ENCODE assay signal across 11 cellular contexts in the genomic region with DNA sequence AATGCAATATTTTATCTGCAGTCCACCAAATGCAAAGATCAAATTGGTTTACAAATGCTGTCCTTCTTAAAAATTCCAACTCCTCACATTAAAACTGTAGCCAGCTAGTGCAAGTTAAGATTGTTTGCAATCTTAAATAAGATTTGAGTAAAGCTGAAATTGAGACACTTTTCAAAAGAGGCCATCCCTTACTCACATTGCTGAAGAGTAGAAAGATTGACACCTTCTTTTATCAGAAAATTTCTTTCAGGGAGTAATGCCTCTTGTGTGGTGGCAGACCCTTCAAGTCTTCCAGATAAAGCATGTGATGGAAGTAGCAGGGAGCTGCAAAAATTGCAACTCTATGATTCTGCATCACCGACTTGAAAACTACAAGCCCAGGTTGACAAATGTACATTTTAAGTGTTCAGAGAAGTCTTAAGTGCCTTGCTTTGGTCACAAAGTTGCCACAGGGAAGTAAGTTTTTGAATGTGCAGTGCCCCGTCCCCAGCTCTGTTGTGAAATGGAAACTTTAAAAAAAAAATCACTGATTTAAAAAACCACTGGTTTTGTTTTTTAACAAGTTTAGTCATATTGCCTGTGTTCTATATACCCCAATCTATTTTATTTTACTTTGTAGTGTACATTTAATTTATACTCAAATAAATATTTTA. TPM values are rescaled to one million over a fixed set of nuclear protein-coding genes. Genes with fewer than 3 reads are reported as not detected.
DNase-seq lines count a peak whose midpoint lies in the region; ATAC-seq lines count a peak whose summit lies in the region.
"Had no signal": no experiment of that assay in that cellular context is flagged by ENCODE, and none has a peak within 500 bp of the region (broad histone marks: within the 10 kb centered on the region; RNA-seq: fewer than 3 reads in every experiment).

No MANE protein-coding gene starts in this region.

- peaks cover 4% of the 10 kb centered on the region for H3K36me3 Mint-ChIP-seq in activated T-helper 1 cell treated with anti-CD3 and anti-CD28 coated beads, Interleukin-12 subunit alpha, Interleukin-12 subunit beta, Interleukin-2, Interleukin-4 antibody, amounts not matched to agents 30 ng/mL and 10 ng/mL and 1 ng/mL, durations not matched to agents 14 hours and 24 hours and 36 hours (ENCODE audit: low read depth)
- H3K36me3 Mint-ChIP-seq: CD4-positive, CD25-positive, alpha-beta regulatory T cell had no signal

- ATAC-seq in GM19467 (IDR thresholded peaks at IDR 0.05; ENCODE audit: unreplicated experiment) (peak; percentile 29), HG03439 (IDR thresholded peaks at IDR 0.05; ENCODE audit: unreplicated experiment) (peak; percentile 34)
- ATAC-seq: activated T-cell treated with anti-CD3 and anti-CD28 coated beads, Interleukin-2, amount 50 U/mL, for 4 hours had no signal

- H3K27me3 Mint-ChIP-seq in activated T-helper 1 cell treated with anti-CD3 and anti-CD28 coated beads, Interleukin-12 subunit alpha, Interleukin-12 subunit beta, Interleukin-2, Interleukin-4 antibody, amounts not matched to agents 30 ng/mL and 10 ng/mL and 1 ng/mL, durations not matched to agents 14 hours and 24 hours and 36 hours (ENCODE audit: insufficient read depth), result peaks cover 5% of the 10 kb centered on the region

- H3K9me3 Mint-ChIP-seq in activated T-helper 1 cell treated with anti-CD3 and anti-CD28 coated beads, Interleukin-12 subunit alpha, Interleukin-12 subunit beta, Interleukin-2, Interleukin-4 antibody, amounts not matched to agents 30 ng/mL and 10 ng/mL and 1 ng/mL, durations not matched to agents 14 hours and 24 hours and 36 hours, result no peaks in the 10 kb centered on the region
- H3K9me3 Mint-ChIP-seq: activated T-cell treated with anti-CD3 and anti-CD28 coated beads, Interleukin-2, amount 50 U/mL, for 4 hours had no signal

- H3K4me1 Mint-ChIP-seq in activated T-helper 1 cell treated with anti-CD3 and anti-CD28 coated beads, Interleukin-12 subunit alpha, Interleukin-12 subunit beta, Interleukin-2, Interleukin-4 antibody, amounts not matched to agents 30 ng/mL and 10 ng/mL and 1 ng/mL, durations not matched to agents 14 hours and 24 hours and 36 hours (ENCODE audit: low read depth), result peaks cover 13% of the 10 kb centered on the region

- H3K4me3 Mint-ChIP-seq in activated T-helper 1 cell treated with anti-CD3 and anti-CD28 coated beads, Interleukin-12 subunit alpha, Interleukin-12 subunit beta, Interleukin-2, Interleukin-4 antibody, amounts not matched to agents 30 ng/mL and 10 ng/mL and 1 ng/mL, durations not matched to agents 14 hours and 24 hours and 36 hours, result peak overlapping the region; percentile 1
- H3K4me3 Mint-ChIP-seq: activated T-cell treated with anti-CD3 and anti-CD28 coated beads, Interleukin-2, amount 50 U/mL, for 4 hours had no signal

- intact Hi-C loops in activated T-helper 1 cell treated with anti-CD3 and anti-CD28 coated beads, Interleukin-12 subunit alpha, Interleukin-12 subunit beta, Interleukin-2, Interleukin-4 antibody, amounts not matched to agents 30 ng/mL and 10 ng/mL and 1 ng/mL, durations not matched to agents 14 hours and 24 hours and 36 hours (cut with micrococcal nuclease), result loop anchor here (5.0 kb wide), 1 partner anchor 35 kb away; no protein-coding TSS in a partner anchor

- peak overlapping the region; percentile 74 for H3K4me3 ChIP-seq in GM08714 (ENCODE audit: low read length)

- peak overlapping the region; percentile 18 for H3K27ac Mint-ChIP-seq in activated T-helper 1 cell treated with anti-CD3 and anti-CD28 coated beads, Interleukin-12 subunit alpha, Interleukin-12 subunit beta, Interleukin-2, Interleukin-4 antibody, amounts not matched to agents 30 ng/mL and 10 ng/mL and 1 ng/mL, durations not matched to agents 14 hours and 24 hours and 36 hours

- DNase-seq in activated T-helper 1 cell treated with anti-CD3 and anti-CD28 coated beads, Interleukin-12 subunit alpha, Interleukin-12 subunit beta, Interleukin-2, Interleukin-4 antibody, amounts not matched to agents 30 ng/mL and 10 ng/mL and 1 ng/mL, durations not matched to agents 14 hours and 24 hours and 36 hours (ENCODE audit: low spot score), result no peak
- no peak for DNase-seq in T1000 (lab: John Stamatoyannopoulos, UW)
- DNase-seq in NCI-H345 treated with DMSO at 0.1 percent for 48 hours (lab: John Stamatoyannopoulos, UW; ENCODE audit: unreplicated experiment), result no peak
- DNase-seq in amygdala (lab: John Stamatoyannopoulos, UW), result no peak
- no peak for DNase-seq in NCI-H510A treated with DMSO at 0.1 percent for 48 hours (lab: John Stamatoyannopoulos, UW)
- DNase-seq: activated T-cell treated with anti-CD3 and anti-CD28 coated beads, Interleukin-2, amount 50 U/mL, for 4 hours; CD4-positive, CD25-positive, alpha-beta regulatory T cell; islet precursor cell had no signal

RNA-seq across cellular contexts. Expression of a gene that starts 12.6 kb away (rescaled TPM):
- total RNA-seq in activated T-helper 1 cell treated with anti-CD3 and anti-CD28 coated beads, Interleukin-12 subunit alpha, Interleukin-12 subunit beta, Interleukin-2, Interleukin-4 antibody, amounts not matched to agents 30 ng/mL and 10 ng/mL and 1 ng/mL, durations not matched to agents 14 hours and 24 hours and 36 hours, result 2.7 and 3.8 TPM in 2 replicates
- total RNA-seq: CD4-positive, CD25-positive, alpha-beta regulatory T cell had no signal

RNA-seq across cellular contexts. Expression of a gene that starts 45.7 kb away (rescaled TPM):
- 0.34 and 0.76 TPM in 2 replicates for total RNA-seq in activated T-helper 1 cell treated with anti-CD3 and anti-CD28 coated beads, Interleukin-12 subunit alpha, Interleukin-12 subunit beta, Interleukin-2, Interleukin-4 antibody, amounts not matched to agents 30 ng/mL and 10 ng/mL and 1 ng/mL, durations not matched to agents 14 hours and 24 hours and 36 hours
- total RNA-seq: CD4-positive, CD25-positive, alpha-beta regulatory T cell had no signal
